ENCODE assay signal across 13 cellular contexts in the genomic region with DNA sequence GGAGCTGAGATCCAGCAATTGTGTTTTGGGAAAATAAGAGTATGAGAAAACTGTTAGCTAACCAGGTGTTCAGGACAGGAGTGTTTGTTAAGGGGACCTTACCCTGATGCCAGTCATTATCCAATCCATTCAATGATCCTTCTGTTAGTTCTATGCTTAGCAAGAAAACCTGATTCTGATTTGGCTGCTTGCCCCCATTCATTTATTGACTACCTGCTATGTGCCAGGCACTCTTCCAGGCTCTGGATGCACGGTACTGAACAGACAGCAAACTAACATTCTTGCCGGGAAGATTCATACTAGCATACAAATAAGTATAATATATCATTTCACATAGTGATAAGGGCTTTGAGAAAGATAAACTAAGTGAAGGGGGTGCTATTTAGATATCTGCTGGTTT. TPM values are rescaled to one million over a fixed set of nuclear protein-coding genes. Genes with fewer than 3 reads are reported as not detected.
DNase-seq lines count a peak whose midpoint lies in the region; ATAC-seq and TF ChIP-seq lines count a peak whose summit lies in the region.
"Had no signal": no experiment of that assay in that cellular context is flagged by ENCODE, and none has a peak within 500 bp of the region (broad histone marks: within the 10 kb centered on the region; RNA-seq: fewer than 3 reads in every experiment).

No MANE protein-coding gene starts in this region.

- H3K4me1 ChIP-seq in PC-3 (ENCODE audit: insufficient read depth, low read length) (peaks cover 19% of the 10 kb centered on the region), endodermal cell (ENCODE audit: control insufficient read depth, insufficient read depth, low read length) (no peaks in the 10 kb centered on the region), spleen (peaks cover 3 to 37% (median 33%) of the 10 kb centered on the region in 6 donors), sigmoid colon (peaks cover 0 to 33% (median 21%) of the 10 kb centered on the region in 4 donors)

- intact Hi-C loops in PC-3 (cut with micrococcal nuclease) (no loop called here), spleen (cut with DNase I; ENCODE audit: low total_unique reads) (no loop called here), sigmoid colon (cut with DNase I) (loop anchor here (5.0 kb wide), 2 partner anchors 46 to 86 kb away; no protein-coding TSS in a partner anchor)

- DNase-seq in activated T-cell treated with anti-CD3 and anti-CD28 coated beads, Interleukin-2, amount 50 U/mL, for 24 hours: no peak
- DNase-seq in activated T-cell treated with anti-CD3 and anti-CD28 coated beads, Interleukin-2, amount 50 U/mL, for 48 hours: no peak
- no peak for DNase-seq in PC-3
- no peak for DNase-seq in endodermal cell
- DNase-seq in spleen: no peak
- no peak for DNase-seq in GM19238 (ENCODE audit: insufficient read length, low spot score)
- DNase-seq in sigmoid colon: no peak
- DNase-seq in DMS153 (lab: John Stamatoyannopoulos, UW): no peak
- DNase-seq: HFFc6; occipital lobe; stimulated activated CD4-positive, alpha-beta T cell treated with anti-CD3 and anti-CD28 coated beads, Interleukin-4, amount 100 ng/mL, for 24 hours had no signal

- H3K9ac ChIP-seq in PC-3 (ENCODE audit: low read length) (no peak overlapping the region), endodermal cell (ENCODE audit: extremely low read depth, low read length, poor library complexity, severe bottlenecking) (no peak overlapping the region)

- H3K4me3 ChIP-seq in PC-3 (ENCODE audit: low read length): no peak overlapping the region; the same call in 1 of the 2 replicates
- peak overlapping the region; percentile 56 for H3K4me3 ChIP-seq in endodermal cell (ENCODE audit: low read length)
- peak overlapping the region in 1 of 8 donors; percentile 81 for H3K4me3 ChIP-seq in spleen
- no peak overlapping the region for H3K4me3 ChIP-seq in sigmoid colon

- TF ChIP-seq EP300 in sigmoid colon (IDR thresholded peaks at IDR 0.05): no peak

- H3K9me3 ChIP-seq in PC-3 (ENCODE audit: low read length) (no peaks in the 10 kb centered on the region), endodermal cell (ENCODE audit: control insufficient read depth, low read length) (no peaks in the 10 kb centered on the region), spleen (no peaks in the 10 kb centered on the region), sigmoid colon (no peaks in the 10 kb centered on the region)

- no peak for ATAC-seq in PC-3

- peak overlapping the region; percentile 96; the same call in 1 of the 2 replicates for H2AFZ ChIP-seq in PC-3 (ENCODE audit: low read length)

- 86% methylated on average over 1 of the region's 2 CpGs; no CpG with 5 or more reads in 1 of the 2 experiments for WGBS in endodermal cell (ENCODE audit: insufficient coverage in 1 of 2, insufficient read length in 1 of 2), 2 experiments
- 85 to 95% (median 90%) methylated on average over 2 of the region's 2 CpGs for WGBS in spleen, 5 donors
- 19 to 67% methylated on average over 2 of the region's 2 CpGs for WGBS in sigmoid colon, 2 donors

- H3K4me2 ChIP-seq in PC-3 (ENCODE audit: low read length): peak overlapping the region; percentile 89; the same call in 1 of the 2 replicates

- TF ChIP-seq POLR2A in spleen (IDR thresholded peaks at IDR 0.05) (no peak), sigmoid colon (IDR thresholded peaks at IDR 0.05) (no peak)

- peaks cover 37% of the 10 kb centered on the region for H3K79me2 ChIP-seq in PC-3 (ENCODE audit: low read length)

- peak overlapping the region; percentile 76 for H3K4me3 Mint-ChIP-seq in activated T-cell treated with anti-CD3 and anti-CD28 coated beads, Interleukin-2, amount 50 U/mL, for 24 hours
- H3K4me3 Mint-ChIP-seq in endodermal cell: no peak overlapping the region

- POLR2A ChIA-PET in PC-3 (lab: Charles Lee; ENCODE audit: unreplicated experiment): no interaction called here

- peaks cover 48% of the 10 kb centered on the region for H3K4me1 Mint-ChIP-seq in activated T-cell treated with anti-CD3 and anti-CD28 coated beads, Interleukin-2, amount 50 U/mL, for 24 hours (ENCODE audit: low read depth)
- peaks cover 30% of the 10 kb centered on the region for H3K4me1 Mint-ChIP-seq in endodermal cell

- H3K9me3 Mint-ChIP-seq in activated T-cell treated with anti-CD3 and anti-CD28 coated beads, Interleukin-2, amount 50 U/mL, for 24 hours: no peaks in the 10 kb centered on the region
- H3K9me3 Mint-ChIP-seq in endodermal cell: peaks cover 64% of the 10 kb centered on the region
- H3K9me3 Mint-ChIP-seq: HFFc6 had no signal

- H3K27me3 ChIP-seq in PC-3 (ENCODE audit: low read length) (no peaks in the 10 kb centered on the region), endodermal cell (ENCODE audit: control insufficient read depth, insufficient read depth, low read length, poor library complexity, severe bottlenecking) (no peaks in the 10 kb centered on the region), spleen (replicated peaks in 1 of 7) (peaks cover 0 to 9% (median 0%) of the 10 kb centered on the region in 7 donors), sigmoid colon (no peaks in the 10 kb centered on the region)

- TF ChIP-seq CTCF in PC-3 (conservative IDR thresholded peaks at IDR 0.05; ENCODE audit: low read depth, low read length): no peak
- TF ChIP-seq CTCF in endodermal cell (conservative IDR thresholded peaks at IDR 0.05): no peak
- TF ChIP-seq CTCF in spleen (IDR thresholded peaks at IDR 0.05 in 8 of 11, conservative IDR thresholded peaks at IDR 0.05 in 3 of 11): no peak
- no peak for TF ChIP-seq CTCF in sigmoid colon (IDR thresholded peaks at IDR 0.05)

- H4K20me1 ChIP-seq in PC-3 (ENCODE audit: low read length): peaks cover 29% of the 10 kb centered on the region

- no peaks in the 10 kb centered on the region for H3F3A ChIP-seq in PC-3 (ENCODE audit: low read length, unreplicated experiment)

- H3K27ac Mint-ChIP-seq in activated T-cell treated with anti-CD3 and anti-CD28 coated beads, Interleukin-2, amount 50 U/mL, for 24 hours: peak overlapping the region; percentile 89
- H3K27ac Mint-ChIP-seq in endodermal cell: no peak overlapping the region
- H3K27ac Mint-ChIP-seq: HFFc6 had no signal

- no TSS peak for BruUV-seq in PC-3 (replicated peaks; lab: Mats Ljungman, UMichigan)

- no peaks in the 10 kb centered on the region for H3K36me3 ChIP-seq in PC-3 (ENCODE audit: low read depth, low read length)
- no peaks in the 10 kb centered on the region for H3K36me3 ChIP-seq in endodermal cell (ENCODE audit: control insufficient read depth, insufficient read depth, low read length)
- H3K36me3 ChIP-seq in spleen: no peaks in the 10 kb centered on the region
- H3K36me3 ChIP-seq in sigmoid colon: no peaks in the 10 kb centered on the region

- no peaks in the 10 kb centered on the region for H3K9me2 ChIP-seq in PC-3 (replicated peaks; ENCODE audit: low read length)

- peaks cover 10% of the 10 kb centered on the region for H3K36me3 Mint-ChIP-seq in activated T-cell treated with anti-CD3 and anti-CD28 coated beads, Interleukin-2, amount 50 U/mL, for 24 hours (ENCODE audit: low read depth)
- peaks cover 4% of the 10 kb centered on the region for H3K36me3 Mint-ChIP-seq in endodermal cell (ENCODE audit: low read depth)

- no peak overlapping the region for H3K27ac ChIP-seq in PC-3 (ENCODE audit: low read length)
- H3K27ac ChIP-seq in endodermal cell (ENCODE audit: low read depth, low read length): no peak overlapping the region
- peak overlapping the region in 5 of 8 donors; percentile 69 to 98 (median 98) for H3K27ac ChIP-seq in spleen
- peak overlapping the region in 1 of 4 donors; percentile 71 for H3K27ac ChIP-seq in sigmoid colon
- H3K27ac ChIP-seq: epithelial cell of prostate had no signal

- CTCF ChIA-PET in PC-3 (lab: Charles Lee): no interaction called here

- H3K27me3 Mint-ChIP-seq in activated T-cell treated with anti-CD3 and anti-CD28 coated beads, Interleukin-2, amount 50 U/mL, for 24 hours: peaks cover 48% of the 10 kb centered on the region
- no peaks in the 10 kb centered on the region for H3K27me3 Mint-ChIP-seq in endodermal cell (ENCODE audit: insufficient read depth)

RNA-seq across cellular contexts. Expression of gene MECP2, which starts 1.0 kb away (rescaled TPM):
- 40.8 and 47.3 TPM in 2 replicates for total RNA-seq in PC-3 (2014; rRNA removed)
- 10 to 100 TPM; 34.4 to 35.3 TPM for total RNA-seq in endodermal cell
- polyA plus RNA-seq in endodermal cell (2013, experiment 1 of 2): 29.4 TPM
- 27.3 TPM for polyA plus RNA-seq in endodermal cell (2013, experiment 2 of 2)
- total RNA-seq in spleen: 100 to 1,000 TPM in 1 of 7 donors, 10 to 100 TPM in 6; 63.3 to 104 (median 83.5) TPM
- 10 to 100 TPM; 15.2 to 22.7 (median 17.7) TPM for polyA plus RNA-seq in spleen
- 10 to 100 TPM; 43.9 to 57.9 (median 49.6) TPM for total RNA-seq in sigmoid colon
- 10 to 100 TPM; 14.4 to 22.5 (median 18.7) TPM for polyA plus RNA-seq in sigmoid colon

RNA-seq across cellular contexts. Expression of gene OPN1LW, which starts 45.5 kb away (rescaled TPM):
- total RNA-seq in PC-3 (2014; rRNA removed) (not detected in 2 replicates), endodermal cell (not detected), spleen (not detected), sigmoid colon (not detected)
- not detected for polyA plus RNA-seq in endodermal cell (2013, experiment 1 of 2)
- polyA plus RNA-seq in endodermal cell (2013, experiment 2 of 2): not detected
- polyA plus RNA-seq in spleen (not detected), sigmoid colon (not detected)
- total RNA-seq: HFFc6, occipital lobe had no signal
- polyA plus RNA-seq: thymus had no signal

Comparison
In these comparisons a context has a peak if more than half of its experiments do, and no peak if none do; other contexts are left out.
1. H3K27ac ChIP-seq: peak in spleen (5 of 8); none in PC-3 (single experiment) and endodermal cell (single experiment).